In genomic region chr12:42945927-42946326, GRCh38 we compare ENCODE assay signal across 18 cellular contexts.
"Had no signal": no experiment of that assay in that cellular context is flagged by ENCODE, and none has a peak within 500 bp of the region (broad histone marks: within the 10 kb centered on the region; RNA-seq: fewer than 3 reads in every experiment).

No MANE protein-coding gene starts in this region.

- ATAC-seq: heart left ventricle; natural killer cell; stimulated activated naive B cell treated with anti-CD40 and anti-IgM and Interleukin-4, amounts not matched to agents 10 μg/mL and 1 μg/mL and 100 μg/mL, for 72 hours; stimulated activated naive CD8-positive, alpha-beta T cell treated with anti-CD3 and anti-CD28 coated beads, Interleukin-15, amount 100 ng/mL, for 72 hours; upper lobe of right lung had no signal

- H3K27me3 Mint-ChIP-seq: stimulated activated naive CD8-positive, alpha-beta T cell treated with anti-CD3 and anti-CD28 coated beads, Interleukin-15, amount 100 ng/mL, for 72 hours had no signal

- H3K9me3 ChIP-seq: testis had no signal

- H3K36me3 ChIP-seq: heart left ventricle, sigmoid colon, tibial nerve, upper lobe of right lung had no signal

- H3K27ac ChIP-seq: dorsolateral prefrontal cortex, heart left ventricle, sigmoid colon, testis, tibial nerve, upper lobe of right lung had no signal

- H3K4me3 Mint-ChIP-seq: natural killer cell; neural crest cell; stimulated activated naive B cell treated with anti-CD40 and anti-IgM and Interleukin-4, amounts not matched to agents 10 μg/mL and 1 μg/mL and 100 μg/mL, for 72 hours; stimulated activated naive CD8-positive, alpha-beta T cell treated with anti-CD3 and anti-CD28 coated beads, Interleukin-15, amount 100 ng/mL, for 72 hours had no signal

- H3K27ac Mint-ChIP-seq: natural killer cell; stimulated activated naive B cell treated with anti-CD40 and anti-IgM and Interleukin-4, amounts not matched to agents 10 μg/mL and 1 μg/mL and 100 μg/mL, for 72 hours; stimulated activated naive CD8-positive, alpha-beta T cell treated with anti-CD3 and anti-CD28 coated beads, Interleukin-15, amount 100 ng/mL, for 72 hours had no signal

- DNase-seq: cortex of kidney; dorsolateral prefrontal cortex; effector CD8-positive, alpha-beta T cell; heart left ventricle; hippocampal formation; kidney glomerular epithelial cell; natural killer cell; posterior cingulate gyrus; sigmoid colon; stimulated activated CD4-positive, alpha-beta T cell treated with anti-CD3 and anti-CD28 coated beads, Interleukin-2, amount 100 ng/mL, for 24 hours; stimulated activated CD4-positive, alpha-beta T cell treated with anti-CD3 and anti-CD28 coated beads, Interleukin-4, amount 100 ng/mL, for 4 hours; stimulated activated naive B cell treated with anti-CD40 and anti-IgM and Interleukin-4, amounts not matched to agents 10 μg/mL and 1 μg/mL and 100 μg/mL, for 72 hours; stimulated activated naive CD8-positive, alpha-beta T cell treated with anti-CD3 and anti-CD28 coated beads, Interleukin-15, amount 100 ng/mL, for 72 hours; testis; upper lobe of right lung had no signal

- H3K4me3 ChIP-seq: dorsolateral prefrontal cortex, heart left ventricle, sigmoid colon, skin epidermis, testis, tibial nerve, upper lobe of right lung had no signal

- H3K27me3 ChIP-seq: heart left ventricle, sigmoid colon, testis, tibial nerve, upper lobe of right lung had no signal

- H3K36me3 Mint-ChIP-seq: stimulated activated naive B cell treated with anti-CD40 and anti-IgM and Interleukin-4, amounts not matched to agents 10 μg/mL and 1 μg/mL and 100 μg/mL, for 72 hours had no signal

- H3K4me1 ChIP-seq: heart left ventricle, testis, tibial nerve, upper lobe of right lung had no signal

- H3K4me1 Mint-ChIP-seq: natural killer cell; neural crest cell; stimulated activated naive B cell treated with anti-CD40 and anti-IgM and Interleukin-4, amounts not matched to agents 10 μg/mL and 1 μg/mL and 100 μg/mL, for 72 hours; stimulated activated naive CD8-positive, alpha-beta T cell treated with anti-CD3 and anti-CD28 coated beads, Interleukin-15, amount 100 ng/mL, for 72 hours had no signal
